8 cellular contexts compared by ENCODE assay signal in the genomic region with DNA sequence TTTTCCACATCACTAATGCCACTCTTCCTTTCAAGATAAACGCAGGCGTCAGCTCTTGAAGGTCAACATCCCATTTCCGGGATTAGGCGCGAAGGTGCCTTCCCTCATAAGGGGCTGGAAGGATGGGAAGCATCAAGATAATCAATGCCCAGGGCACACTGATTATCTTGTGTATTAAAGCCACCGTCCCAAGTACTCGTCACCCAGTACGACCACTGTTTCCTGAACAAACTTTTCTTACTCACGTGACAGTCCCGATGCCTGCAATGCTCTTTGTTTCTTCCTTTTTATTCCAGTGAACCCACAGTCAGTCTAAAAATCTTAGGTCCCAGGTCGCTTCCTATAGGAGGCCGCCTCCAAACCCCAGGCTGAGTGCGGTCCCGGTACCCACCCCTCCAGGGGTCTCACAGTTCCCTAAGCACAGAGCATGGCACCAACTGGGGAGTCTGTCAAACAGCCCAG. TPM values are rescaled to one million over a fixed set of nuclear protein-coding genes. Genes with fewer than 3 reads are reported as not detected.
DNase-seq lines count a peak whose midpoint lies in the region; ATAC-seq and TF ChIP-seq lines count a peak whose summit lies in the region.

No MANE protein-coding gene starts in this region.

- WGBS in liver = under 1% methylated on average over 14 of the region's 14 CpGs
- WGBS in tibial nerve, 2 donors = 2% methylated on average over 14 of the region's 14 CpGs

- TF ChIP-seq POLR2A in tibial nerve (IDR thresholded peaks at IDR 0.05) = no peak

- H3K4me3 ChIP-seq in cardiac fibroblast (replicated peaks in 1 of 2; ENCODE audit: low read depth in 2 of 2, low read length in 2 of 2) (peak overlapping the region; percentile 72 to 77), liver (ENCODE audit: low read depth in 1 of 3, low read length in 3 of 3) (peak overlapping the region; percentile 73 to 89 (median 84)), tibial nerve (peak overlapping the region; percentile 79 to 98 (median 90))

- H3K9me3 ChIP-seq in liver (ENCODE audit: control insufficient read depth in 4 of 4, low read length in 3 of 4) (no peaks in the 10 kb centered on the region), tibial nerve (no peaks in the 10 kb centered on the region)

- TF ChIP-seq CTCF in cardiac fibroblast (IDR thresholded peaks at IDR 0.05; ENCODE audit: low read depth, low read length) (no peak), liver (IDR thresholded peaks at IDR 0.05; ENCODE audit: low read depth, low read length, missing input control) (no peak), tibial nerve (IDR thresholded peaks at IDR 0.05) (no peak)

- H3K27ac ChIP-seq in liver (ENCODE audit: low read depth in 1 of 2, low read length in 2 of 2) (peak overlapping the region; percentile 96 to 100), tibial nerve (peak overlapping the region; percentile 94 to 99 (median 96))

- H3K4me1 ChIP-seq in liver (ENCODE audit: control insufficient read depth in 4 of 4, insufficient read depth in 4 of 4, low read length in 3 of 4) (peaks cover 2 to 31% (median 22%) of the 10 kb centered on the region in 4 donors), tibial nerve (peaks cover 0 to 53% (median 24%) of the 10 kb centered on the region in 4 donors)

- peaks cover 20% of the 10 kb centered on the region for H3K36me3 Mint-ChIP-seq in activated T-cell treated with anti-CD3 and anti-CD28 coated beads, Interleukin-2, amount 50 U/mL, for 4 hours (ENCODE audit: insufficient read depth)

- no peak for TF ChIP-seq RAD21 in liver (IDR thresholded peaks at IDR 0.05)

- H3K36me3 ChIP-seq in liver (ENCODE audit: control insufficient read depth in 4 of 4, insufficient read depth in 3 of 4, low read depth in 1 of 4, low read length in 3 of 4) (peaks cover 6 to 16% (median 14%) of the 10 kb centered on the region in 4 donors), tibial nerve (peaks cover 0 to 25% (median 9%) of the 10 kb centered on the region in 3 donors)

- H3K4me1 Mint-ChIP-seq in activated T-cell treated with anti-CD3 and anti-CD28 coated beads, Interleukin-2, amount 50 U/mL, for 4 hours (ENCODE audit: low read depth) = peaks cover 47% of the 10 kb centered on the region

- H3K27me3 Mint-ChIP-seq in activated T-cell treated with anti-CD3 and anti-CD28 coated beads, Interleukin-2, amount 50 U/mL, for 4 hours (ENCODE audit: low read depth) = no peaks in the 10 kb centered on the region

- no peak for DNase-seq in activated T-cell treated with anti-CD3 and anti-CD28 coated beads, Interleukin-2, amount 50 U/mL, for 4 hours
- DNase-seq in activated T-cell treated with anti-CD3 and anti-CD28 coated beads for 4 hours = no peak
- peak; percentile 3 for DNase-seq in NCI-H460 (ENCODE audit: extremely low read depth, low read depth)
- peak; percentile 37 to 48 for DNase-seq in cardiac fibroblast (ENCODE audit: low read depth in 2 of 2)
- no peak for DNase-seq in tibial nerve (ENCODE audit: low spot score in 2 of 2)
- DNase-seq in activated CD4-positive, alpha-beta T cell treated with anti-CD3 and anti-CD28 coated beads for 48 hours = no peak

- peak; percentile 2 to 3 for ATAC-seq in activated T-cell treated with anti-CD3 and anti-CD28 coated beads, Interleukin-2, amount 50 U/mL, for 4 hours
- peak; percentile 5 for ATAC-seq in HG02588 (IDR thresholded peaks at IDR 0.05; ENCODE audit: unreplicated experiment)

- H3K9me3 Mint-ChIP-seq in activated T-cell treated with anti-CD3 and anti-CD28 coated beads, Interleukin-2, amount 50 U/mL, for 4 hours = no peaks in the 10 kb centered on the region

- H3K9ac ChIP-seq in liver (ENCODE audit: low read depth in 1 of 2, low read length in 2 of 2) = peak overlapping the region; percentile 89 to 95

- H3K4me3 Mint-ChIP-seq in activated T-cell treated with anti-CD3 and anti-CD28 coated beads, Interleukin-2, amount 50 U/mL, for 4 hours = peak overlapping the region; percentile 95

- H3K27me3 ChIP-seq in liver (ENCODE audit: control insufficient read depth in 4 of 4, insufficient read depth in 4 of 4, low read length in 3 of 4) (no peaks in the 10 kb centered on the region), tibial nerve (no peaks in the 10 kb centered on the region)

- TF ChIP-seq EP300 in tibial nerve (IDR thresholded peaks at IDR 0.05) = no peak

TF ChIP-seq in liver, 16 proteins besides CTCF, POLR2A, EP300 and RAD21:
- TF ChIP-seq, protein P1, sequence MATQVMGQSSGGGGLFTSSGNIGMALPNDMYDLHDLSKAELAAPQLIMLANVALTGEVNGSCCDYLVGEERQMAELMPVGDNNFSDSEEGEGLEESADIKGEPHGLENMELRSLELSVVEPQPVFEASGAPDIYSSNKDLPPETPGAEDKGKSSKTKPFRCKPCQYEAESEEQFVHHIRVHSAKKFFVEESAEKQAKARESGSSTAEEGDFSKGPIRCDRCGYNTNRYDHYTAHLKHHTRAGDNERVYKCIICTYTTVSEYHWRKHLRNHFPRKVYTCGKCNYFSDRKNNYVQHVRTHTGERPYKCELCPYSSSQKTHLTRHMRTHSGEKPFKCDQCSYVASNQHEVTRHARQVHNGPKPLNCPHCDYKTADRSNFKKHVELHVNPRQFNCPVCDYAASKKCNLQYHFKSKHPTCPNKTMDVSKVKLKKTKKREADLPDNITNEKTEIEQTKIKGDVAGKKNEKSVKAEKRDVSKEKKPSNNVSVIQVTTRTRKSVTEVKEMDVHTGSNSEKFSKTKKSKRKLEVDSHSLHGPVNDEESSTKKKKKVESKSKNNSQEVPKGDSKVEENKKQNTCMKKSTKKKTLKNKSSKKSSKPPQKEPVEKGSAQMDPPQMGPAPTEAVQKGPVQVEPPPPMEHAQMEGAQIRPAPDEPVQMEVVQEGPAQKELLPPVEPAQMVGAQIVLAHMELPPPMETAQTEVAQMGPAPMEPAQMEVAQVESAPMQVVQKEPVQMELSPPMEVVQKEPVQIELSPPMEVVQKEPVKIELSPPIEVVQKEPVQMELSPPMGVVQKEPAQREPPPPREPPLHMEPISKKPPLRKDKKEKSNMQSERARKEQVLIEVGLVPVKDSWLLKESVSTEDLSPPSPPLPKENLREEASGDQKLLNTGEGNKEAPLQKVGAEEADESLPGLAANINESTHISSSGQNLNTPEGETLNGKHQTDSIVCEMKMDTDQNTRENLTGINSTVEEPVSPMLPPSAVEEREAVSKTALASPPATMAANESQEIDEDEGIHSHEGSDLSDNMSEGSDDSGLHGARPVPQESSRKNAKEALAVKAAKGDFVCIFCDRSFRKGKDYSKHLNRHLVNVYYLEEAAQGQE (IDR thresholded peaks at IDR 0.05) = no peak
- TF ChIP-seq, protein P2, sequence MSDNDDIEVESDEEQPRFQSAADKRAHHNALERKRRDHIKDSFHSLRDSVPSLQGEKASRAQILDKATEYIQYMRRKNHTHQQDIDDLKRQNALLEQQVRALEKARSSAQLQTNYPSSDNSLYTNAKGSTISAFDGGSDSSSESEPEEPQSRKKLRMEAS (IDR thresholded peaks at IDR 0.05) = no peak
- TF ChIP-seq, protein P3, sequence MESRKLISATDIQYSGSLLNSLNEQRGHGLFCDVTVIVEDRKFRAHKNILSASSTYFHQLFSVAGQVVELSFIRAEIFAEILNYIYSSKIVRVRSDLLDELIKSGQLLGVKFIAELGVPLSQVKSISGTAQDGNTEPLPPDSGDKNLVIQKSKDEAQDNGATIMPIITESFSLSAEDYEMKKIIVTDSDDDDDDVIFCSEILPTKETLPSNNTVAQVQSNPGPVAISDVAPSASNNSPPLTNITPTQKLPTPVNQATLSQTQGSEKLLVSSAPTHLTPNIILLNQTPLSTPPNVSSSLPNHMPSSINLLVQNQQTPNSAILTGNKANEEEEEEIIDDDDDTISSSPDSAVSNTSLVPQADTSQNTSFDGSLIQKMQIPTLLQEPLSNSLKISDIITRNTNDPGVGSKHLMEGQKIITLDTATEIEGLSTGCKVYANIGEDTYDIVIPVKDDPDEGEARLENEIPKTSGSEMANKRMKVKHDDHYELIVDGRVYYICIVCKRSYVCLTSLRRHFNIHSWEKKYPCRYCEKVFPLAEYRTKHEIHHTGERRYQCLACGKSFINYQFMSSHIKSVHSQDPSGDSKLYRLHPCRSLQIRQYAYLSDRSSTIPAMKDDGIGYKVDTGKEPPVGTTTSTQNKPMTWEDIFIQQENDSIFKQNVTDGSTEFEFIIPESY (IDR thresholded peaks at IDR 0.05) = no peak
- TF ChIP-seq EGR1 (IDR thresholded peaks at IDR 0.05; ENCODE audit: low read depth in 2 of 2) = no peak

RNA-seq across cellular contexts. Expression of a gene that starts 0.7 kb away (rescaled TPM):
- 10 to 100 TPM; 44.1 to 47.6 (median 47.1) TPM for total RNA-seq in activated T-cell treated with anti-CD3 and anti-CD28 coated beads, Interleukin-2, amount 50 U/mL, for 4 hours
- total RNA-seq in NCI-H460 (2014; rRNA removed; shearing (Covaris generic)) = 67.6 and 69.1 TPM in 2 replicates
- polyA plus RNA-seq in NCI-H460 (2014; cell fraction: nucleus; rRNA removed) = 32.9 and 34.7 TPM in 2 replicates
- total RNA-seq in liver = 10 to 100 TPM; 20.9 to 30.2 TPM
- polyA plus RNA-seq in liver = 10 to 100 TPM; 46.2 to 80.9 TPM
- total RNA-seq in tibial nerve = 10 to 100 TPM; 32.7 to 56.8 (median 49.1) TPM

RNA-seq across cellular contexts. Expression of a gene that starts 0.8 kb away (rescaled TPM):
- 10 to 100 TPM; 15.6 to 18.3 (median 17.6) TPM for total RNA-seq in activated T-cell treated with anti-CD3 and anti-CD28 coated beads, Interleukin-2, amount 50 U/mL, for 4 hours
- 19.1 and 20.8 TPM in 2 replicates for total RNA-seq in NCI-H460 (2014; rRNA removed; shearing (Covaris generic))
- 7.2 and 29.8 TPM in 2 replicates for polyA plus RNA-seq in NCI-H460 (2014; cell fraction: nucleus; rRNA removed)
- total RNA-seq in liver (10 to 100 TPM; 14.3 to 16.1 TPM), tibial nerve (10 to 100 TPM; 21.4 to 32.7 (median 27.8) TPM)
- 10 to 100 TPM in 1 of 2 donors, 1 to 10 TPM in 1; 8.1 to 11.1 TPM for polyA plus RNA-seq in liver

Comparison
In these comparisons a context has a peak if more than half of its experiments do, and no peak if none do; other contexts are left out.
1. DNase-seq: peak in NCI-H460 (single experiment) and cardiac fibroblast (2 of 2); none in activated T-cell treated with anti-CD3 and anti-CD28 coated beads, Interleukin-2, amount 50 U/mL, for 4 hours (single experiment), activated T-cell treated with anti-CD3 and anti-CD28 coated beads for 4 hours (single experiment), tibial nerve (0 of 2) and activated CD4-positive, alpha-beta T cell treated with anti-CD3 and anti-CD28 coated beads for 48 hours (single experiment).
2. Peak in every context shown above with its lines, with median percentiles within 50 percentile points of each other: H3K4me3 ChIP-seq.